ENCODE assay signal across 9 cellular contexts in genomic region chr6:68638225-68638900, GRCh38. TPM values are rescaled to one million over a fixed set of nuclear protein-coding genes. Genes with fewer than 3 reads are reported as not detected.
A peak's percentile ranks its signal among the peaks of the same experiment; 100 is the strongest.
DNase-seq lines count a peak whose midpoint lies in the region; ATAC-seq and TF ChIP-seq lines count a peak whose summit lies in the region.
"Had no signal": no experiment of that assay in that cellular context is flagged by ENCODE, and none has a peak within 500 bp of the region (broad histone marks: within the 10 kb centered on the region; RNA-seq: fewer than 3 reads in every experiment).

No MANE protein-coding gene starts in this region.

- DNase-seq in DND-41, result no peak
- peak; percentile 24 for DNase-seq in HuH-7 (ENCODE audit: low spot score)
- peak; percentile 22 for DNase-seq in WERI-Rb-1
- no peak for DNase-seq in smooth muscle cell (lab: John Stamatoyannopoulos, UW; ENCODE audit: unreplicated experiment)
- DNase-seq in NK-92 (lab: John Stamatoyannopoulos, UW; ENCODE audit: unreplicated experiment), result no peak
- no peak for DNase-seq in natural killer cell treated with Interleukin-12 subunit alpha and Interleukin-12 subunit beta and Interleukin-15 and Interleukin-18, amount 100 ng/mL, for 72 hours (ENCODE audit: low spot score)

- TF ChIP-seq CTCF in DND-41 (IDR thresholded peaks at IDR 0.05; ENCODE audit: borderline replicate concordance, extremely low read depth, low read length, poor library complexity, severe bottlenecking), result peak; percentile 62
- TF ChIP-seq CTCF in WERI-Rb-1 (IDR thresholded peaks at IDR 0.05; ENCODE audit: low read depth, low read length), result 0 out of 2 replicates have a peak, but pooled peaks have one; percentile 15
- TF ChIP-seq CTCF in gastroesophageal sphincter (IDR thresholded peaks at IDR 0.05), result peak; percentile 55 to 68 (median 64)
- TF ChIP-seq CTCF in smooth muscle cell (IDR thresholded peaks at IDR 0.05; ENCODE audit: borderline replicate concordance, insufficient read depth, poor library complexity, severe bottlenecking), result peak; percentile 95

- H3K4me3 Mint-ChIP-seq in natural killer cell treated with Interleukin-12 subunit alpha and Interleukin-12 subunit beta and Interleukin-15 and Interleukin-18, amount 100 ng/mL, for 72 hours, result no peak overlapping the region

- WGBS in gastroesophageal sphincter (ENCODE audit: low coverage in 1 of 2), 2 donors, result 28% methylated on average over 10 to 11 of the region's 11 CpGs
- WGBS in smooth muscle cell (ENCODE audit: low lambda C conversion rate), result 25% methylated on average over 11 of the region's 11 CpGs

- H3K79me2 ChIP-seq in DND-41 (ENCODE audit: insufficient read depth, low read length) (no peaks in the 10 kb centered on the region), smooth muscle cell (ENCODE audit: low read depth) (no peaks in the 10 kb centered on the region)

- H3K36me3 ChIP-seq in DND-41 (ENCODE audit: insufficient read depth, low read length) (no peaks in the 10 kb centered on the region), WERI-Rb-1 (no peaks in the 10 kb centered on the region), gastroesophageal sphincter (no peaks in the 10 kb centered on the region), smooth muscle cell (ENCODE audit: low read depth) (no peaks in the 10 kb centered on the region)

- H3K27ac Mint-ChIP-seq in natural killer cell treated with Interleukin-12 subunit alpha and Interleukin-12 subunit beta and Interleukin-15 and Interleukin-18, amount 100 ng/mL, for 72 hours, result no peak overlapping the region

- H3K9me3 Mint-ChIP-seq in natural killer cell treated with Interleukin-12 subunit alpha and Interleukin-12 subunit beta and Interleukin-15 and Interleukin-18, amount 100 ng/mL, for 72 hours, result peaks cover 3% of the 10 kb centered on the region

- H2AFZ ChIP-seq in DND-41 (ENCODE audit: low read depth, low read length) (no peak overlapping the region), smooth muscle cell (ENCODE audit: low read depth) (no peak overlapping the region)

- H3K27me3 ChIP-seq in DND-41 (ENCODE audit: insufficient read depth, low read length, poor library complexity) (no peaks in the 10 kb centered on the region), WERI-Rb-1 (ENCODE audit: insufficient read depth, low read depth, severe bottlenecking) (no peaks in the 10 kb centered on the region), gastroesophageal sphincter (peaks cover 9% of the 10 kb centered on the region), smooth muscle cell (ENCODE audit: low read depth) (peaks cover 71% of the 10 kb centered on the region)

- ATAC-seq in DND-41 (ENCODE audit: insufficient read depth, low read depth) (no peak), gastroesophageal sphincter (no peak), GM18517 (IDR thresholded peaks at IDR 0.05; ENCODE audit: unreplicated experiment) (no peak)
- ATAC-seq in natural killer cell treated with Interleukin-12 subunit alpha and Interleukin-12 subunit beta and Interleukin-15 and Interleukin-18, amount 100 ng/mL, for 72 hours, result no peak

- peaks cover 12 to 14% of the 10 kb centered on the region in 2 donors for H3K4me1 Mint-ChIP-seq in natural killer cell treated with Interleukin-12 subunit alpha and Interleukin-12 subunit beta and Interleukin-15 and Interleukin-18, amount 100 ng/mL, for 72 hours (ENCODE audit: low read depth in 2 of 2)

- H3K4me1 ChIP-seq in DND-41 (ENCODE audit: insufficient read depth, low read length), result no peaks in the 10 kb centered on the region
- peaks cover 0 to 20% (median 4%) of the 10 kb centered on the region in 3 donors for H3K4me1 ChIP-seq in gastroesophageal sphincter
- peaks cover 9% of the 10 kb centered on the region for H3K4me1 ChIP-seq in smooth muscle cell (ENCODE audit: low read depth)

- H3K36me3 Mint-ChIP-seq in natural killer cell treated with Interleukin-12 subunit alpha and Interleukin-12 subunit beta and Interleukin-15 and Interleukin-18, amount 100 ng/mL, for 72 hours, result peaks cover 5% of the 10 kb centered on the region

- TF ChIP-seq POLR2A in gastroesophageal sphincter (IDR thresholded peaks at IDR 0.05), result no peak

- H3K9me3 ChIP-seq in DND-41 (ENCODE audit: insufficient read depth, low read length, severe bottlenecking), result no peaks in the 10 kb centered on the region
- no peaks in the 10 kb centered on the region for H3K9me3 ChIP-seq in WERI-Rb-1 (ENCODE audit: severe bottlenecking)
- H3K9me3 ChIP-seq in gastroesophageal sphincter, result no peaks in the 10 kb centered on the region
- no peaks in the 10 kb centered on the region for H3K9me3 ChIP-seq in smooth muscle cell (replicated peaks; ENCODE audit: low read depth)

- H3K4me2 ChIP-seq in DND-41 (ENCODE audit: insufficient read depth, low read length) (no peak overlapping the region), smooth muscle cell (no peak overlapping the region)

- H3K27ac ChIP-seq in DND-41 (ENCODE audit: low read length) (no peak overlapping the region), WERI-Rb-1 (no peak overlapping the region), gastroesophageal sphincter (no peak overlapping the region), smooth muscle cell (ENCODE audit: low read depth) (no peak overlapping the region)

- H3K27me3 Mint-ChIP-seq in natural killer cell treated with Interleukin-12 subunit alpha and Interleukin-12 subunit beta and Interleukin-15 and Interleukin-18, amount 100 ng/mL, for 72 hours, result peaks cover 31 to 35% of the 10 kb centered on the region in 2 donors

- H3F3A ChIP-seq in smooth muscle cell (ENCODE audit: low read depth), result no peaks in the 10 kb centered on the region

- no peak overlapping the region for H3K4me3 ChIP-seq in DND-41 (ENCODE audit: low read depth in 1 of 2, low read length in 2 of 2)
- H3K4me3 ChIP-seq in WERI-Rb-1 (ENCODE audit: low read depth, low read length), result no peak overlapping the region
- no peak overlapping the region for H3K4me3 ChIP-seq in gastroesophageal sphincter
- H3K4me3 ChIP-seq in smooth muscle cell, result no peak overlapping the region

- TF ChIP-seq EP300 in gastroesophageal sphincter (IDR thresholded peaks at IDR 0.05), result no peak

- H3K9ac ChIP-seq in DND-41 (ENCODE audit: low read depth, low read length) (no peak overlapping the region), smooth muscle cell (ENCODE audit: low read depth) (no peak overlapping the region)

- H4K20me1 ChIP-seq in DND-41 (ENCODE audit: insufficient read depth, low read length), result no peaks in the 10 kb centered on the region
- H4K20me1 ChIP-seq in smooth muscle cell (ENCODE audit: low read depth), result no peaks in the 10 kb centered on the region

RNA-seq across cellular contexts. Expression of gene ADGRB3, which starts 3.3 kb away (rescaled TPM):
- total RNA-seq in gastroesophageal sphincter (1 to 10 TPM; 3.9 to 9.8 (median 7.2) TPM), smooth muscle cell (0.63 and 0.85 TPM in 2 replicates)
- polyA plus RNA-seq in smooth muscle cell, result 0.34 and 0.56 TPM in 2 replicates
- not detected for total RNA-seq in natural killer cell treated with Interleukin-12 subunit alpha and Interleukin-12 subunit beta and Interleukin-15 and Interleukin-18, amount 100 ng/mL, for 72 hours
- total RNA-seq: T-helper 1 cell treated with Interleukin-12 subunit alpha and Interleukin-12 subunit beta and Interleukin-4 antibody, amounts not matched to agents 30 ng/mL and 1 ng/mL, for 36 hours had no signal

Comparison
In these comparisons a context has a peak if more than half of its experiments do, and no peak if none do; other contexts are left out.
1. DNase-seq: peak in HuH-7 (single experiment) and WERI-Rb-1 (single experiment); none in DND-41 (single experiment), smooth muscle cell (single experiment), NK-92 (single experiment) and natural killer cell treated with Interleukin-12 subunit alpha and Interleukin-12 subunit beta and Interleukin-15 and Interleukin-18, amount 100 ng/mL, for 72 hours (single experiment).
2. CTCF ChIP-seq: peak in every context shown above with its lines; median percentile 95 in smooth muscle cell; 64 in gastroesophageal sphincter; 62 in DND-41; 15 in WERI-Rb-1.